14 cellular contexts compared by ENCODE assay signal in the genomic region with DNA sequence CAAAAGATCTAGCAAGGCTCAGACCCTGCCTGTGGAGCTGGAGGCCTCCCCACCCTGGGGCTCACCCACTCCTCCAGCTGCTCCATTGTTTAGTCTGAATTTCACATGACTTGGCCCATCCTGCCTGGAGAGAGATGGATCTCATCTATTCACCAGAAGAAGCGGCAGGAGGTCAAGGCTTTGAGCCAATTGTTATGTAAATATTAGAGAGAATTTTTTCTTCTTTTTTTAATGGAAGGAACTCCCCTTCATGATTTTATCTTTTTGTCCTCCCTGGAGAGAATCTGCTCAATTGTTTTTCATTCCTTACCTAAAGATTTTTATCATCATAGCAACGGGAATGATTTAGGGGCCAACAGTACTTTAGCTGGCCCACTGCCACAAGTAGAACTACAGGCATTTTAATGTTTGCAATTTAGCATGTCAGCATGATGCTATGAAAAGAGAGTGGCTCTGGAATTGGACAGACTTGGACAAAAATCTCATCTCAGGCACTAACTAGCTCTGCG. TPM values are rescaled to one million over a fixed set of nuclear protein-coding genes. Genes with fewer than 3 reads are reported as not detected.
A peak's percentile ranks its signal among the peaks of the same experiment; 100 is the strongest.
DNase-seq lines count a peak whose midpoint lies in the region; ATAC-seq and TF ChIP-seq lines count a peak whose summit lies in the region.
"Had no signal": no experiment of that assay in that cellular context is flagged by ENCODE, and none has a peak within 500 bp of the region (broad histone marks: within the 10 kb centered on the region; RNA-seq: fewer than 3 reads in every experiment).

No MANE protein-coding gene starts in this region.

- H3K27me3 ChIP-seq in left ventricle myocardium inferior (ENCODE audit: low read depth) (no peaks in the 10 kb centered on the region), lower lobe of right lung (ENCODE audit: low read depth) (no peaks in the 10 kb centered on the region)

- H3K27ac Mint-ChIP-seq in activated CD4-positive, alpha-beta T cell treated with anti-CD3 and anti-CD28 coated beads, Interleukin-2, amount 10 ng/mL, durations not matched to agents 24 days and 14 days = no peak overlapping the region
- no peak overlapping the region for H3K27ac Mint-ChIP-seq in activated T-helper 1 cell treated with anti-CD3 and anti-CD28 coated beads, Interleukin-12 subunit alpha, Interleukin-12 subunit beta, Interleukin-2, Interleukin-4 antibody, amounts not matched to agents 30 ng/mL and 10 ng/mL and 1 ng/mL, durations not matched to agents 14 hours and 24 hours and 36 hours
- H3K27ac Mint-ChIP-seq: activated CD8-positive, alpha-beta memory T cell treated with anti-CD3 and anti-CD28 coated beads, Interleukin-2, amount 10 ng/mL, durations not matched to agents 7 days and 5 days had no signal

- peaks cover 32% of the 10 kb centered on the region for H3K36me3 Mint-ChIP-seq in activated CD4-positive, alpha-beta T cell treated with anti-CD3 and anti-CD28 coated beads, Interleukin-2, amount 10 ng/mL, durations not matched to agents 24 days and 14 days (ENCODE audit: low read depth)
- peaks cover 22% of the 10 kb centered on the region for H3K36me3 Mint-ChIP-seq in activated T-helper 1 cell treated with anti-CD3 and anti-CD28 coated beads, Interleukin-12 subunit alpha, Interleukin-12 subunit beta, Interleukin-2, Interleukin-4 antibody, amounts not matched to agents 30 ng/mL and 10 ng/mL and 1 ng/mL, durations not matched to agents 14 hours and 24 hours and 36 hours (ENCODE audit: low read depth)

- TF ChIP-seq CTCF in left ventricle myocardium inferior (IDR thresholded peaks at IDR 0.05; ENCODE audit: borderline replicate concordance) (no peak), cardiac fibroblast (IDR thresholded peaks at IDR 0.05; ENCODE audit: low read depth, low read length) (no peak), lower lobe of right lung (IDR thresholded peaks at IDR 0.05) (no peak)

- intact Hi-C loops in left ventricle myocardium inferior (cut with micrococcal nuclease) (no loop called here), Right ventricle myocardium inferior (cut with DNase I) (loop anchor here (10.0 kb wide), 1 partner anchor 75 kb away; no protein-coding TSS in a partner anchor), lower lobe of right lung (cut with DNase I) (no loop called here)
- intact Hi-C loops in activated CD4-positive, alpha-beta T cell treated with anti-CD3 and anti-CD28 coated beads, Interleukin-2, amount 10 ng/mL, durations not matched to agents 24 days and 14 days (cut with micrococcal nuclease) = no loop called here
- intact Hi-C loops in activated T-helper 1 cell treated with anti-CD3 and anti-CD28 coated beads, Interleukin-12 subunit alpha, Interleukin-12 subunit beta, Interleukin-2, Interleukin-4 antibody, amounts not matched to agents 30 ng/mL and 10 ng/mL and 1 ng/mL, durations not matched to agents 14 hours and 24 hours and 36 hours (cut with micrococcal nuclease) = no loop called here

- H3K9me3 ChIP-seq in left ventricle myocardium inferior (replicated peaks) = no peaks in the 10 kb centered on the region
- H3K9me3 ChIP-seq in lower lobe of right lung = no peaks in the 10 kb centered on the region

- H3K36me3 ChIP-seq in left ventricle myocardium inferior = peaks cover 35% of the 10 kb centered on the region
- peaks cover 26% of the 10 kb centered on the region for H3K36me3 ChIP-seq in lower lobe of right lung

- H3K4me1 ChIP-seq in left ventricle myocardium inferior (peaks cover 77% of the 10 kb centered on the region), lower lobe of right lung (peaks cover 14% of the 10 kb centered on the region)

- H3K27ac ChIP-seq in left ventricle myocardium inferior (replicated peaks) = peak overlapping the region; percentile 66
- peak overlapping the region; percentile 14 for H3K27ac ChIP-seq in lower lobe of right lung

- no peak for DNase-seq in left ventricle myocardium inferior
- no peak for DNase-seq in Right ventricle myocardium inferior (ENCODE audit: missing footprints)
- DNase-seq in cardiac fibroblast (ENCODE audit: low read depth in 2 of 2) = peak; percentile 12 to 50
- DNase-seq in lower lobe of right lung = no peak
- DNase-seq in putamen (ENCODE audit: low spot score) = no peak
- no peak for DNase-seq in activated CD4-positive, alpha-beta T cell treated with anti-CD3 and anti-CD28 coated beads, Interleukin-2, amount 10 ng/mL, durations not matched to agents 24 days and 14 days
- DNase-seq in activated T-helper 1 cell treated with anti-CD3 and anti-CD28 coated beads, Interleukin-12 subunit alpha, Interleukin-12 subunit beta, Interleukin-2, Interleukin-4 antibody, amounts not matched to agents 30 ng/mL and 10 ng/mL and 1 ng/mL, durations not matched to agents 14 hours and 24 hours and 36 hours (ENCODE audit: low spot score) = no peak
- DNase-seq in medulla oblongata (ENCODE audit: extremely low spot score) = no peak
- DNase-seq: activated CD8-positive, alpha-beta memory T cell treated with anti-CD3 and anti-CD28 coated beads, Interleukin-2, amount 10 ng/mL, durations not matched to agents 7 days and 5 days; effector memory CD4-positive, alpha-beta T cell; Karpas-422; mammary epithelial cell; NCI-H146; stimulated activated CD4-positive, alpha-beta T cell treated with anti-CD3 and anti-CD28 coated beads, Interleukin-2, amount 100 ng/mL, for 24 hours had no signal

- H3K4me1 Mint-ChIP-seq in activated CD4-positive, alpha-beta T cell treated with anti-CD3 and anti-CD28 coated beads, Interleukin-2, amount 10 ng/mL, durations not matched to agents 24 days and 14 days = peaks cover 8% of the 10 kb centered on the region
- peaks cover 7% of the 10 kb centered on the region for H3K4me1 Mint-ChIP-seq in activated T-helper 1 cell treated with anti-CD3 and anti-CD28 coated beads, Interleukin-12 subunit alpha, Interleukin-12 subunit beta, Interleukin-2, Interleukin-4 antibody, amounts not matched to agents 30 ng/mL and 10 ng/mL and 1 ng/mL, durations not matched to agents 14 hours and 24 hours and 36 hours (ENCODE audit: low read depth)
- H3K4me1 Mint-ChIP-seq: activated CD8-positive, alpha-beta memory T cell treated with anti-CD3 and anti-CD28 coated beads, Interleukin-2, amount 10 ng/mL, durations not matched to agents 7 days and 5 days had no signal

- no peak overlapping the region for H3K4me3 Mint-ChIP-seq in activated CD4-positive, alpha-beta T cell treated with anti-CD3 and anti-CD28 coated beads, Interleukin-2, amount 10 ng/mL, durations not matched to agents 24 days and 14 days
- H3K4me3 Mint-ChIP-seq in activated T-helper 1 cell treated with anti-CD3 and anti-CD28 coated beads, Interleukin-12 subunit alpha, Interleukin-12 subunit beta, Interleukin-2, Interleukin-4 antibody, amounts not matched to agents 30 ng/mL and 10 ng/mL and 1 ng/mL, durations not matched to agents 14 hours and 24 hours and 36 hours = no peak overlapping the region
- H3K4me3 Mint-ChIP-seq: activated CD8-positive, alpha-beta memory T cell treated with anti-CD3 and anti-CD28 coated beads, Interleukin-2, amount 10 ng/mL, durations not matched to agents 7 days and 5 days had no signal

- ATAC-seq in Right ventricle myocardium inferior (no peak), lower lobe of right lung (peak in 1 of 2 donors; percentile 46)
- ATAC-seq: activated CD8-positive, alpha-beta memory T cell treated with anti-CD3 and anti-CD28 coated beads, Interleukin-2, amount 10 ng/mL, durations not matched to agents 7 days and 5 days had no signal

- H3K9me3 Mint-ChIP-seq in activated CD4-positive, alpha-beta T cell treated with anti-CD3 and anti-CD28 coated beads, Interleukin-2, amount 10 ng/mL, durations not matched to agents 24 days and 14 days = no peaks in the 10 kb centered on the region
- no peaks in the 10 kb centered on the region for H3K9me3 Mint-ChIP-seq in activated T-helper 1 cell treated with anti-CD3 and anti-CD28 coated beads, Interleukin-12 subunit alpha, Interleukin-12 subunit beta, Interleukin-2, Interleukin-4 antibody, amounts not matched to agents 30 ng/mL and 10 ng/mL and 1 ng/mL, durations not matched to agents 14 hours and 24 hours and 36 hours

- no peak overlapping the region for H3K4me3 ChIP-seq in left ventricle myocardium inferior
- H3K4me3 ChIP-seq in cardiac fibroblast (replicated peaks in 1 of 2; ENCODE audit: low read depth in 2 of 2, low read length in 2 of 2) = no peak overlapping the region
- H3K4me3 ChIP-seq in lower lobe of right lung = no peak overlapping the region

- H3K27me3 Mint-ChIP-seq in activated CD4-positive, alpha-beta T cell treated with anti-CD3 and anti-CD28 coated beads, Interleukin-2, amount 10 ng/mL, durations not matched to agents 24 days and 14 days = no peaks in the 10 kb centered on the region
- H3K27me3 Mint-ChIP-seq in activated T-helper 1 cell treated with anti-CD3 and anti-CD28 coated beads, Interleukin-12 subunit alpha, Interleukin-12 subunit beta, Interleukin-2, Interleukin-4 antibody, amounts not matched to agents 30 ng/mL and 10 ng/mL and 1 ng/mL, durations not matched to agents 14 hours and 24 hours and 36 hours (ENCODE audit: insufficient read depth) = no peaks in the 10 kb centered on the region
- H3K27me3 Mint-ChIP-seq: activated CD8-positive, alpha-beta memory T cell treated with anti-CD3 and anti-CD28 coated beads, Interleukin-2, amount 10 ng/mL, durations not matched to agents 7 days and 5 days had no signal

RNA-seq across cellular contexts. Expression of gene GYPC, which starts 44.2 kb away (rescaled TPM):
- total RNA-seq in left ventricle myocardium inferior (98.8 TPM), Right ventricle myocardium inferior (121 TPM), lower lobe of right lung (92.6 TPM)
- 120 and 122 TPM in 2 replicates for total RNA-seq in activated CD4-positive, alpha-beta T cell treated with anti-CD3 and anti-CD28 coated beads, Interleukin-2, amount 10 ng/mL, durations not matched to agents 24 days and 14 days
- 125 and 130 TPM in 2 replicates for total RNA-seq in activated T-helper 1 cell treated with anti-CD3 and anti-CD28 coated beads, Interleukin-12 subunit alpha, Interleukin-12 subunit beta, Interleukin-2, Interleukin-4 antibody, amounts not matched to agents 30 ng/mL and 10 ng/mL and 1 ng/mL, durations not matched to agents 14 hours and 24 hours and 36 hours

Comparison
In these comparisons a context has a peak if more than half of its experiments do, and no peak if none do; other contexts are left out.
1. DNase-seq: peak in cardiac fibroblast (2 of 2); none in left ventricle myocardium inferior (single experiment), Right ventricle myocardium inferior (single experiment), lower lobe of right lung (single experiment), putamen (single experiment), activated CD4-positive, alpha-beta T cell treated with anti-CD3 and anti-CD28 coated beads, Interleukin-2, amount 10 ng/mL, durations not matched to agents 24 days and 14 days (single experiment), activated T-helper 1 cell treated with anti-CD3 and anti-CD28 coated beads, Interleukin-12 subunit alpha, Interleukin-12 subunit beta, Interleukin-2, Interleukin-4 antibody, amounts not matched to agents 30 ng/mL and 10 ng/mL and 1 ng/mL, durations not matched to agents 14 hours and 24 hours and 36 hours (single experiment) and medulla oblongata (single experiment).